13 cellular contexts compared by ENCODE assay signal in genomic region chr21:37381883-37382585, GRCh38. TPM values are rescaled to one million over a fixed set of nuclear protein-coding genes. Genes with fewer than 3 reads are reported as not detected.
DNase-seq lines count a peak whose midpoint lies in the region; ATAC-seq and TF ChIP-seq lines count a peak whose summit lies in the region.
"Had no signal": no experiment of that assay in that cellular context is flagged by ENCODE, and none has a peak within 500 bp of the region (broad histone marks: within the 10 kb centered on the region; RNA-seq: fewer than 3 reads in every experiment).

No MANE protein-coding gene starts in this region.

- CTCF ChIA-PET in IMR-90 (lab: Yijun Ruan, JAX) = interaction anchor here (0.6 to 1.4 kb wide), 2 partner anchors 35 to 189 kb away, joined by 3 to 8 read pairs; no protein-coding TSS in a partner anchor

- H3K9me1 ChIP-seq in IMR-90 (ENCODE audit: insufficient read depth, low read length) = peaks cover 28% of the 10 kb centered on the region

- no peak overlapping the region for H4K8ac ChIP-seq in IMR-90 (ENCODE audit: low read depth in 2 of 2, low read length in 2 of 2)

- no peak overlapping the region for H4K91ac ChIP-seq in IMR-90 (ENCODE audit: insufficient read depth, low read depth, low read length)

- peaks cover 6% of the 10 kb centered on the region for H3K4me1 ChIP-seq in IMR-90 (ENCODE audit: control insufficient read depth, insufficient read depth, low read length)
- peaks cover 89 to 97% of the 10 kb centered on the region in 2 donors for H3K4me1 ChIP-seq in gastrocnemius medialis

- no peaks in the 10 kb centered on the region for H3K27me3 Mint-ChIP-seq in effector memory CD8-positive, alpha-beta T cell
- no peaks in the 10 kb centered on the region for H3K27me3 Mint-ChIP-seq in stimulated activated naive CD8-positive, alpha-beta T cell treated with anti-CD3 and anti-CD28 coated beads, Interleukin-15, amount 100 ng/mL, for 72 hours
- H3K27me3 Mint-ChIP-seq: B cell had no signal

- no TSS peak for BruUV-seq in IMR-90 (replicated peaks; lab: Mats Ljungman, UMichigan)

- H3K14ac ChIP-seq in IMR-90 (replicated peaks; ENCODE audit: low read depth, low read length) = no peak overlapping the region

- H3K9ac ChIP-seq in IMR-90 (ENCODE audit: low read depth, low read length) = no peak overlapping the region

- ATAC-seq in IMR-90 (ENCODE audit: low read depth) (peak; percentile 29; the same call in 1 of the 2 replicates), gastrocnemius medialis (no peak)
- ATAC-seq in effector memory CD8-positive, alpha-beta T cell (replicated peaks) = no peak
- no peak for ATAC-seq in stimulated activated naive CD8-positive, alpha-beta T cell treated with anti-CD3 and anti-CD28 coated beads, Interleukin-15, amount 100 ng/mL, for 72 hours

- no peak overlapping the region for H2BK15ac ChIP-seq in IMR-90 (ENCODE audit: low read depth, low read length)

- POLR2A ChIA-PET in IMR-90 (lab: Charles Lee; ENCODE audit: unreplicated experiment) = no interaction called here

- TF ChIP-seq POLR2A in IMR-90 (IDR thresholded peaks at IDR 0.05; ENCODE audit: low read depth, low read length) (no peak), gastrocnemius medialis (IDR thresholded peaks at IDR 0.05) (no peak), erythroblast (IDR thresholded peaks at IDR 0.05; ENCODE audit: low read length) (no peak)

- whole genome bisulfite sequencing in IMR-90 (ENCODE audit: extremely low coverage in 2 of 2, insufficient read length in 1 of 2), 2 experiments = no CpG with 5 or more reads among the region's 4 CpGs

- H3K18ac ChIP-seq in IMR-90 (ENCODE audit: low read depth, low read length) = no peak overlapping the region

- dilution Hi-C loops in IMR-90 (cut with HindIII; ENCODE audit: low sequenced_read_pairs, unreplicated experiment) = no loop called here

- H3K4me3 ChIP-seq in IMR-90 (ENCODE audit: insufficient read depth, low read depth, low read length) = no peak overlapping the region
- H3K4me3 ChIP-seq in gastrocnemius medialis = no peak overlapping the region

- H2AK5ac ChIP-seq in IMR-90 (ENCODE audit: low read depth, low read length) = no peak overlapping the region

- intact Hi-C loops in IMR-90 (cut with micrococcal nuclease) = no loop called here
- intact Hi-C loops in gastrocnemius medialis (cut with DNase I; ENCODE audit: low total_unique reads) = loop anchor here (2.0 kb wide), 1 partner anchor 49 kb away; no protein-coding TSS in a partner anchor

- no peak overlapping the region for H3K4ac ChIP-seq in IMR-90 (ENCODE audit: low read depth, low read length)

- H2AFZ ChIP-seq in IMR-90 (replicated peaks; ENCODE audit: low read length, poor library complexity) = no peak overlapping the region

- H4K20me1 ChIP-seq in IMR-90 (ENCODE audit: insufficient read depth, low read length) = peaks cover 95% of the 10 kb centered on the region

- no peak overlapping the region for H2AK9ac ChIP-seq in IMR-90 (replicated peaks; ENCODE audit: low read depth, low read length, poor library complexity)

- peak overlapping the region; percentile 0 to 36 for H3K4me3 Mint-ChIP-seq in effector memory CD8-positive, alpha-beta T cell
- no peak overlapping the region for H3K4me3 Mint-ChIP-seq in stimulated activated naive CD8-positive, alpha-beta T cell treated with anti-CD3 and anti-CD28 coated beads, Interleukin-15, amount 100 ng/mL, for 72 hours

- H3K4me1 Mint-ChIP-seq in effector memory CD8-positive, alpha-beta T cell (ENCODE audit: low read depth in 2 of 2) = peaks cover 72 to 81% of the 10 kb centered on the region in 2 donors
- peaks cover 85% of the 10 kb centered on the region for H3K4me1 Mint-ChIP-seq in stimulated activated naive CD8-positive, alpha-beta T cell treated with anti-CD3 and anti-CD28 coated beads, Interleukin-15, amount 100 ng/mL, for 72 hours

- peak; percentile 13 for DNase-seq in EL
- DNase-seq in IMR-90 = peak; percentile 34
- DNase-seq in effector memory CD8-positive, alpha-beta T cell = no peak
- no peak for DNase-seq in gastrocnemius medialis
- DNase-seq in G401 (ENCODE audit: low spot score) = no peak
- DNase-seq in stimulated activated naive CD8-positive, alpha-beta T cell treated with anti-CD3 and anti-CD28 coated beads, Interleukin-15, amount 100 ng/mL, for 72 hours = no peak
- DNase-seq in erythroblast (lab: John Stamatoyannopoulos, UW) = no peak
- DNase-seq: DND-41, NCI-H1436, NCI-H2029, NCI-H510A, SW 1271 had no signal

- H3K9me3 Mint-ChIP-seq in effector memory CD8-positive, alpha-beta T cell = no peaks in the 10 kb centered on the region
- H3K9me3 Mint-ChIP-seq in stimulated activated naive CD8-positive, alpha-beta T cell treated with anti-CD3 and anti-CD28 coated beads, Interleukin-15, amount 100 ng/mL, for 72 hours = peaks cover 5 to 10% of the 10 kb centered on the region in 2 donors

- H3K4me2 ChIP-seq in IMR-90 (ENCODE audit: low read depth, low read length) = no peak overlapping the region

- H3K36me3 Mint-ChIP-seq in effector memory CD8-positive, alpha-beta T cell (ENCODE audit: insufficient read depth) = peaks cover 15% of the 10 kb centered on the region

- H3K36me3 ChIP-seq in IMR-90 (ENCODE audit: control insufficient read depth, insufficient read depth, low read length) (no peaks in the 10 kb centered on the region; the same call in 1 of the 2 replicates), gastrocnemius medialis (no peaks in the 10 kb centered on the region)

- no peak overlapping the region for H3K56ac ChIP-seq in IMR-90 (ENCODE audit: extremely low read depth, insufficient read depth, low read length)

- H2BK5ac ChIP-seq in IMR-90 (ENCODE audit: low read depth, low read length, poor library complexity, severe bottlenecking) = no peak overlapping the region

- peaks cover 4% of the 10 kb centered on the region; the same call in 1 of the 2 replicates for H3K9me3 ChIP-seq in IMR-90 (ENCODE audit: control insufficient read depth, insufficient read depth, low read length)
- no peaks in the 10 kb centered on the region for H3K9me3 ChIP-seq in gastrocnemius medialis

- H3K27ac ChIP-seq in IMR-90 (ENCODE audit: insufficient read depth, low read length) = no peak overlapping the region
- H3K27ac ChIP-seq in gastrocnemius medialis = peak overlapping the region in 3 of 4 donors; percentile 54 to 76 (median 67)

- in situ Hi-C loops in IMR-90 (cut with MboI; ENCODE audit: low sequenced_read_pairs) (no loop called here), gastrocnemius medialis (cut with MboI; ENCODE audit: low sequenced_read_pairs in 4 of 4) (no loop called here), G401 (cut with HindIII; ENCODE audit: low sequenced_read_pairs) (no loop called here)

- no peak overlapping the region for H2BK120ac ChIP-seq in IMR-90 (ENCODE audit: low read depth, low read length)

- TF ChIP-seq RAD21 in IMR-90 (IDR thresholded peaks at IDR 0.05; ENCODE audit: low read length) = no peak

- H3K23ac ChIP-seq in IMR-90 (ENCODE audit: low read depth, low read length) = no peak overlapping the region

- no peak overlapping the region for H3K27ac Mint-ChIP-seq in effector memory CD8-positive, alpha-beta T cell
- no peak overlapping the region for H3K27ac Mint-ChIP-seq in stimulated activated naive CD8-positive, alpha-beta T cell treated with anti-CD3 and anti-CD28 coated beads, Interleukin-15, amount 100 ng/mL, for 72 hours
- H3K27ac Mint-ChIP-seq: B cell had no signal

- no peak for TF ChIP-seq CTCF in IMR-90 (conservative IDR thresholded peaks at IDR 0.05; ENCODE audit: low read depth, low read length)
- TF ChIP-seq CTCF in gastrocnemius medialis (IDR thresholded peaks at IDR 0.05 in 4 of 5, conservative IDR thresholded peaks at IDR 0.05 in 1 of 5) = no peak

- H3K79me1 ChIP-seq in IMR-90 (ENCODE audit: low read depth in 1 of 2, low read length in 2 of 2) = peaks cover 15 to 78% of the 10 kb centered on the region in 2 experiments

- H3K27me3 ChIP-seq in IMR-90 (ENCODE audit: control insufficient read depth, insufficient read depth, low read length) = no peaks in the 10 kb centered on the region
- H3K27me3 ChIP-seq in gastrocnemius medialis = no peaks in the 10 kb centered on the region

- no peak overlapping the region for H2BK20ac ChIP-seq in IMR-90 (ENCODE audit: low read depth, low read length)

- no peak overlapping the region for H4K5ac ChIP-seq in IMR-90 (ENCODE audit: low read depth, low read length)

TF ChIP-seq in IMR-90, 13 proteins besides CTCF, POLR2A, EP300 and RAD21:
- TF ChIP-seq MAFK (IDR thresholded peaks at IDR 0.05; ENCODE audit: low read depth, low read length) = no peak
- peak; percentile 19; the same call in 1 of the 2 replicates for TF ChIP-seq USF2 (IDR thresholded peaks at IDR 0.05; ENCODE audit: low read depth, low read length)

RNA-seq across cellular contexts. Expression of gene DYRK1A, which starts 15.5 kb away (rescaled TPM):
- 41.9 and 50.5 TPM in 2 replicates for total RNA-seq in IMR-90 (2012; rRNA removed)
- 18.6 and 22.2 TPM in 2 replicates for polyA plus RNA-seq in IMR-90 (2012; rRNA removed)
- polyA plus RNA-seq in IMR-90 (2012; cell fraction: cytosol; rRNA removed) = 3.9 and 14.0 TPM in 2 replicates
- 55.1 and 65.8 TPM in 2 replicates for polyA plus RNA-seq in IMR-90 (2012; cell fraction: nucleus; rRNA removed; ENCODE audit: low replicate concordance)
- 100 to 1,000 TPM in 2 of 4 donors, 10 to 100 TPM in 2; 81.0 to 115 (median 95.3) TPM for total RNA-seq in gastrocnemius medialis
- 36.5 and 51.4 TPM in 2 replicates for total RNA-seq in G401 (2014; rRNA removed; shearing (Covaris generic))

Comparison
In these comparisons a context has a peak if more than half of its experiments do, and no peak if none do; other contexts are left out.
1. DNase-seq: peak in EL (single experiment) and IMR-90 (single experiment); none in effector memory CD8-positive, alpha-beta T cell (0 of 3), gastrocnemius medialis (0 of 2), G401 (single experiment), stimulated activated naive CD8-positive, alpha-beta T cell treated with anti-CD3 and anti-CD28 coated beads, Interleukin-15, amount 100 ng/mL, for 72 hours (0 of 2) and erythroblast (0 of 2).
2. H3K4me3 Mint-ChIP-seq: peak in effector memory CD8-positive, alpha-beta T cell (2 of 2); none in stimulated activated naive CD8-positive, alpha-beta T cell treated with anti-CD3 and anti-CD28 coated beads, Interleukin-15, amount 100 ng/mL, for 72 hours (0 of 2).